ENCODE assay signal across 1 cellular context in genomic region chr22:23243006-23243573, GRCh38.
A peak's percentile ranks its signal among the peaks of the same experiment; 100 is the strongest.
TF ChIP-seq lines count a peak whose summit lies in the region.

No MANE protein-coding gene starts in this region.

TF ChIP-seq in GM12878, 131 proteins besides CTCF, POLR2A, EP300 and RAD21 (continued from another document):
- TF ChIP-seq, protein P1, sequence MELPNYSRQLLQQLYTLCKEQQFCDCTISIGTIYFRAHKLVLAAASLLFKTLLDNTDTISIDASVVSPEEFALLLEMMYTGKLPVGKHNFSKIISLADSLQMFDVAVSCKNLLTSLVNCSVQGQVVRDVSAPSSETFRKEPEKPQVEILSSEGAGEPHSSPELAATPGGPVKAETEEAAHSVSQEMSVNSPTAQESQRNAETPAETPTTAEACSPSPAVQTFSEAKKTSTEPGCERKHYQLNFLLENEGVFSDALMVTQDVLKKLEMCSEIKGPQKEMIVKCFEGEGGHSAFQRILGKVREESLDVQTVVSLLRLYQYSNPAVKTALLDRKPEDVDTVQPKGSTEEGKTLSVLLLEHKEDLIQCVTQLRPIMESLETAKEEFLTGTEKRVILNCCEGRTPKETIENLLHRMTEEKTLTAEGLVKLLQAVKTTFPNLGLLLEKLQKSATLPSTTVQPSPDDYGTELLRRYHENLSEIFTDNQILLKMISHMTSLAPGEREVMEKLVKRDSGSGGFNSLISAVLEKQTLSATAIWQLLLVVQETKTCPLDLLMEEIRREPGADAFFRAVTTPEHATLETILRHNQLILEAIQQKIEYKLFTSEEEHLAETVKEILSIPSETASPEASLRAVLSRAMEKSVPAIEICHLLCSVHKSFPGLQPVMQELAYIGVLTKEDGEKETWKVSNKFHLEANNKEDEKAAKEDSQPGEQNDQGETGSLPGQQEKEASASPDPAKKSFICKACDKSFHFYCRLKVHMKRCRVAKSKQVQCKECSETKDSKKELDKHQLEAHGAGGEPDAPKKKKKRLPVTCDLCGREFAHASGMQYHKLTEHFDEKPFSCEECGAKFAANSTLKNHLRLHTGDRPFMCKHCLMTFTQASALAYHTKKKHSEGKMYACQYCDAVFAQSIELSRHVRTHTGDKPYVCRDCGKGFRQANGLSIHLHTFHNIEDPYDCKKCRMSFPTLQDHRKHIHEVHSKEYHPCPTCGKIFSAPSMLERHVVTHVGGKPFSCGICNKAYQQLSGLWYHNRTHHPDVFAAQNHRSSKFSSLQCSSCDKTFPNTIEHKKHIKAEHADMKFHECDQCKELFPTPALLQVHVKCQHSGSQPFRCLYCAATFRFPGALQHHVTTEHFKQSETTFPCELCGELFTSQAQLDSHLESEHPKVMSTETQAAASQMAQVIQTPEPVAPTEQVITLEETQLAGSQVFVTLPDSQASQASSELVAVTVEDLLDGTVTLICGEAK (IDR thresholded peaks at IDR 0.05; ENCODE audit: borderline replicate concordance): no peak
- TF ChIP-seq BHLHE40 (IDR thresholded peaks at IDR 0.05; ENCODE audit: borderline replicate concordance in 1 of 2, low read depth in 2 of 2, low read length in 1 of 2): peak in 1 of 2 experiments; percentile 45; a peak in 1 of 4 replicates
- peak; percentile 76 for TF ChIP-seq RAD51 (IDR thresholded peaks at IDR 0.05)
- TF ChIP-seq RUNX3 (IDR thresholded peaks at IDR 0.05; ENCODE audit: low read length): peak; percentile 87
- no peak for TF ChIP-seq RCOR1 (conservative IDR thresholded peaks at IDR 0.05; ENCODE audit: low read depth, low read length)
- TF ChIP-seq TBL1XR1 (IDR thresholded peaks at IDR 0.05; ENCODE audit: low read depth, low read length): no peak
- TF ChIP-seq, protein P2, sequence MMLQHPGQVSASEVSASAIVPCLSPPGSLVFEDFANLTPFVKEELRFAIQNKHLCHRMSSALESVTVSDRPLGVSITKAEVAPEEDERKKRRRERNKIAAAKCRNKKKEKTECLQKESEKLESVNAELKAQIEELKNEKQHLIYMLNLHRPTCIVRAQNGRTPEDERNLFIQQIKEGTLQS (IDR thresholded peaks at IDR 0.05; ENCODE audit: borderline replicate concordance, extremely low read depth, low read depth, low read length): peak; percentile 45; the same call in 1 of the 2 replicates
- TF ChIP-seq HCFC1 (IDR thresholded peaks at IDR 0.05; ENCODE audit: low read length): no peak
- TF ChIP-seq SUPT20H (IDR thresholded peaks at IDR 0.05; ENCODE audit: borderline replicate concordance, control insufficient read depth, low read depth, low read length): no peak
- TF ChIP-seq MEF2B (IDR thresholded peaks at IDR 0.05; ENCODE audit: partially characterized antibody, poor library complexity, severe bottlenecking): no peak
- 0 out of 4 replicates have a peak, but pooled peaks of 1 of the 2 experiments have one; percentile 23 for TF ChIP-seq IKZF2 (IDR thresholded peaks at IDR 0.05)
- no peak for TF ChIP-seq ESRRA (IDR thresholded peaks at IDR 0.05; ENCODE audit: low read length)
TF ChIP-seq in GM12878: peak in this region for 12.
